ENCODE assay signal across 8 cellular contexts in genomic region chr2:238240761-238241711, GRCh38. TPM values are rescaled to one million over a fixed set of nuclear protein-coding genes. Genes with fewer than 3 reads are reported as not detected.
DNase-seq lines count a peak whose midpoint lies in the region; ATAC-seq and TF ChIP-seq lines count a peak whose summit lies in the region.

No MANE protein-coding gene starts in this region.

- no peaks in the 10 kb centered on the region for H3K79me2 ChIP-seq in GM23248 (ENCODE audit: insufficient read depth)

- peaks cover 7% of the 10 kb centered on the region for H3K27me3 Mint-ChIP-seq in memory B cell

- H3K4me1 ChIP-seq in GM23248 (ENCODE audit: insufficient read depth), result no peaks in the 10 kb centered on the region
- H3K4me1 ChIP-seq in body of pancreas, result peaks cover 51% of the 10 kb centered on the region
- H3K4me1 ChIP-seq in vagina, result peaks cover 14% of the 10 kb centered on the region

- ATAC-seq in body of pancreas (peak; percentile 69), memory B cell (ENCODE audit: low read depth) (no peak), HG03159 (IDR thresholded peaks at IDR 0.05; ENCODE audit: unreplicated experiment) (no peak)

- TF ChIP-seq CTCF in body of pancreas (IDR thresholded peaks at IDR 0.05) (no peak), vagina (IDR thresholded peaks at IDR 0.05) (no peak)

- no peaks in the 10 kb centered on the region for H3K9me2 ChIP-seq in GM23248 (ENCODE audit: insufficient read depth)

- H3K36me3 ChIP-seq in GM23248 (ENCODE audit: low read depth) (no peaks in the 10 kb centered on the region), body of pancreas (replicated peaks in 1 of 2; ENCODE audit: insufficient read depth in 1 of 2, low read depth in 2 of 2) (peaks cover 0 to 6% of the 10 kb centered on the region in 2 donors), vagina (peaks cover 0 to 11% of the 10 kb centered on the region in 2 donors)

- H3K27ac ChIP-seq in GM23248, result no peak overlapping the region
- peak overlapping the region; percentile 50 to 85 (median 78) for H3K27ac ChIP-seq in body of pancreas
- H3K27ac ChIP-seq in vagina, result no peak overlapping the region

- peak overlapping the region; percentile 99 for H3K4me3 Mint-ChIP-seq in memory B cell

- H3F3A ChIP-seq in GM23248 (ENCODE audit: insufficient read depth), result peaks cover 11% of the 10 kb centered on the region; the same call in 1 of the 2 replicates

- TF ChIP-seq POLR2A in body of pancreas (IDR thresholded peaks at IDR 0.05) (peak in 1 of 3 donors; percentile 3), vagina (IDR thresholded peaks at IDR 0.05) (no peak)

- H3K4me1 Mint-ChIP-seq in memory B cell, result peaks cover 3% of the 10 kb centered on the region

- intact Hi-C loops in body of pancreas (cut with DNase I), result no loop called here
- intact Hi-C loops in vagina (cut with DNase I), result loop anchor here (10.0 kb wide), 1 partner anchor 176 kb away; the partner anchor contains the start of gene SCLY

- no peaks in the 10 kb centered on the region for H4K20me1 ChIP-seq in GM23248 (ENCODE audit: insufficient read depth)

- DNase-seq in ACHN (peak; percentile 30), GM23248 (peak; percentile 35), NCI-H446 treated with DMSO at 0.1 percent for 48 hours (lab: John Stamatoyannopoulos, UW) (peak; percentile 84), body of pancreas (peak; percentile 90 to 95 (median 92)), memory B cell (ENCODE audit: low spot score in 2 of 2) (no peak), vagina (ENCODE audit: extremely low spot score in 2 of 2) (no peak), globus pallidus (ENCODE audit: low spot score) (no peak)

- H3K9me3 Mint-ChIP-seq in memory B cell, result no peaks in the 10 kb centered on the region

- H2AFZ ChIP-seq in GM23248, result no peak overlapping the region

- no peak overlapping the region for H3K9ac ChIP-seq in GM23248

- H3K27ac Mint-ChIP-seq in memory B cell, result no peak overlapping the region

- H3K4me2 ChIP-seq in GM23248 (ENCODE audit: unreplicated experiment), result no peak overlapping the region

- peaks cover 32% of the 10 kb centered on the region for H3K27me3 ChIP-seq in GM23248 (replicated peaks; ENCODE audit: insufficient read depth)
- H3K27me3 ChIP-seq in body of pancreas, result no peaks in the 10 kb centered on the region
- H3K27me3 ChIP-seq in vagina, result no peaks in the 10 kb centered on the region

- H3K36me3 Mint-ChIP-seq in memory B cell, result peaks cover 4% of the 10 kb centered on the region

- in situ Hi-C loops in ACHN (cut with HindIII; ENCODE audit: low pct_ligation_motif_present, low pct_unique_long_range_greater_than_20kb, low sequenced_read_pairs), result no loop called here
- in situ Hi-C loops in GM23248 (cut with MboI), result no loop called here

- 14 to 23% methylated on average over 30 to 70 of the region's 71 CpGs for WGBS in GM23248 (ENCODE audit: low coverage in 1 of 2, low lambda C conversion rate in 2 of 2, missing lambda C conversion rate in 2 of 2), 2 experiments
- WGBS in body of pancreas, 2 donors, result 10 to 23% methylated on average over 18 to 66 of the region's 71 CpGs

- H3K4me3 ChIP-seq in GM23248 (no peak overlapping the region), body of pancreas (no peak overlapping the region), vagina (peak overlapping the region; percentile 54 to 83)

- no peaks in the 10 kb centered on the region for H3K9me3 ChIP-seq in GM23248 (ENCODE audit: low read depth)
- H3K9me3 ChIP-seq in body of pancreas, result no peaks in the 10 kb centered on the region
- no peaks in the 10 kb centered on the region for H3K9me3 ChIP-seq in vagina

RNA-seq across cellular contexts. Expression of gene HES6, which starts 1.2 kb away (rescaled TPM):
- total RNA-seq in GM23248 (2014; rRNA removed; shearing (Covaris generic)), result 0.86 and 0.89 TPM in 2 replicates
- 0.76 and 1.3 TPM in 2 replicates for polyA plus RNA-seq in GM23248 (2016; fragmentation: Nextera tagmentation; extraction: Ambion mirVana)
- total RNA-seq in body of pancreas, result 10 to 100 TPM; 15.5 to 29.3 TPM
- total RNA-seq in vagina, result 8.6 TPM

RNA-seq across cellular contexts. Expression of gene ILKAP, which starts 37.5 kb away (rescaled TPM):
- 6.3 and 11.9 TPM in 2 replicates for total RNA-seq in GM23248 (2014; rRNA removed; shearing (Covaris generic))
- polyA plus RNA-seq in GM23248 (2016; fragmentation: Nextera tagmentation; extraction: Ambion mirVana), result 34.1 and 35.0 TPM in 2 replicates
- 10 to 100 TPM; 22.8 to 44.8 TPM for total RNA-seq in body of pancreas
- total RNA-seq in vagina, result 62.6 TPM

RNA-seq across cellular contexts. Expression of gene PER2, which starts 47.4 kb away (rescaled TPM):
- 2.8 and 6.2 TPM in 2 replicates for total RNA-seq in GM23248 (2014; rRNA removed; shearing (Covaris generic))
- 1.6 and 2.3 TPM in 2 replicates for polyA plus RNA-seq in GM23248 (2016; fragmentation: Nextera tagmentation; extraction: Ambion mirVana)
- 10 to 100 TPM; 10.9 to 21.8 TPM for total RNA-seq in body of pancreas
- total RNA-seq in vagina, result 21.1 TPM

Comparison
In these comparisons a context has a peak if more than half of its experiments do, and no peak if none do; other contexts are left out.
1. DNase-seq: peak in ACHN (single experiment), GM23248 (single experiment), NCI-H446 treated with DMSO at 0.1 percent for 48 hours (single experiment) and body of pancreas (4 of 4); none in memory B cell (0 of 2), vagina (0 of 2) and globus pallidus (single experiment).
2. H3K27ac ChIP-seq: peak in body of pancreas (4 of 4); none in GM23248 (single experiment) and vagina (single experiment).
3. H3K4me3 ChIP-seq: peak in vagina (2 of 2); none in GM23248 (single experiment) and body of pancreas (0 of 2).